19 cellular contexts compared by ENCODE assay signal in the genomic region with DNA sequence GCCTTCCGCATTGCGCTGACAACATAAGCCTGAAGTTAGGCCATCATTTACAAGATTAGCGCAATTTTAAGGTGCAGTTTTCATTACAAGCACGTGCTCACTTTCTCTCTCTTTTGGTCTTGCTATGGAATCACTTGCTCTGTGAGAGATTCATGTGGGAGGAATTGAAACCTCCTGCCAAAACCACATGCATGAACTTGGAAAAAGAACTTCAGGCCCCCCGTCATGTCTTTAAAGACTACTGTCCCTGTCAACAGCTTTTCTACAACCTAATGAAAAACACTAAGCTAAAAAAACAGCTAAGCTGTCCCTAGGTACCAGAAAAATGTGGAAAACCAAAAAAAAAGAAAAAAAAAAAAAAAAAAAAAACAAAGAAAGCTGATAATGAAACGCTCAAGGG.
DNase-seq lines count a peak whose midpoint lies in the region; ATAC-seq and TF ChIP-seq lines count a peak whose summit lies in the region.
"Had no signal": no experiment of that assay in that cellular context is flagged by ENCODE, and none has a peak within 500 bp of the region (broad histone marks: within the 10 kb centered on the region; RNA-seq: fewer than 3 reads in every experiment).

No MANE protein-coding gene starts in this region.

- H3K27me3 ChIP-seq in left ventricle myocardium inferior (ENCODE audit: low read depth) = no peaks in the 10 kb centered on the region
- H3K27me3 ChIP-seq: BLaER1 treated with 17β-estradiol and CSF1 and Interleukin-3, amounts not matched to agents 10 nM and 100 nM had no signal

- H3K4me3 ChIP-seq in left ventricle myocardium inferior = no peak overlapping the region
- H3K4me3 ChIP-seq: BLaER1 treated with 17β-estradiol and CSF1 and Interleukin-3, amounts not matched to agents 10 nM and 100 nM had no signal

- TF ChIP-seq CTCF in left ventricle myocardium inferior (IDR thresholded peaks at IDR 0.05; ENCODE audit: borderline replicate concordance) = no peak

- intact Hi-C loops in left ventricle myocardium superior (cut with micrococcal nuclease) = no loop called here
- intact Hi-C loops in left ventricle myocardium inferior (cut with micrococcal nuclease) = no loop called here
- intact Hi-C loops in sciatic nerve (cut with DNase I) = no loop called here

- no peaks in the 10 kb centered on the region for H3K4me1 ChIP-seq in left ventricle myocardium inferior

- no peaks in the 10 kb centered on the region for H3K9me3 ChIP-seq in left ventricle myocardium inferior (replicated peaks)
- H3K9me3 ChIP-seq: BLaER1 treated with 17β-estradiol and CSF1 and Interleukin-3, amounts not matched to agents 10 nM and 100 nM had no signal

- peak; percentile 41 for ATAC-seq in left ventricle myocardium superior
- ATAC-seq in sciatic nerve = no peak

- H3K36me3 ChIP-seq in left ventricle myocardium inferior = no peaks in the 10 kb centered on the region
- H3K36me3 ChIP-seq: BLaER1 treated with 17β-estradiol and CSF1 and Interleukin-3, amounts not matched to agents 10 nM and 100 nM had no signal

- no peak overlapping the region for H3K27ac ChIP-seq in left ventricle myocardium inferior (replicated peaks)
- H3K27ac ChIP-seq: BLaER1 treated with 17β-estradiol and CSF1 and Interleukin-3, amounts not matched to agents 10 nM and 100 nM had no signal

- DNase-seq in left ventricle myocardium superior = no peak
- no peak for DNase-seq in left ventricle myocardium inferior
- peak; percentile 11 for DNase-seq in brain pericyte (ENCODE audit: low read depth, low spot score)
- peak; percentile 8 for DNase-seq in myocyte (ENCODE audit: low read depth)
- DNase-seq in NK-92 (lab: John Stamatoyannopoulos, UW; ENCODE audit: unreplicated experiment) = no peak
- no peak for DNase-seq in sciatic nerve (ENCODE audit: low spot score)
- DNase-seq in HT-29 (ENCODE audit: low spot score) = no peak
- no peak for DNase-seq in AML-193 (lab: John Stamatoyannopoulos, UW)
- DNase-seq: CD8-positive, alpha-beta memory T cell; DMS79; H9; Karpas-422; MM.1S; NCI-H1105; NCI-H187; NCI-H345; NCI-H526 treated with DMSO at 0.1 percent for 48 hours; RPMI8226 had no signal

Comparison
In these comparisons a context has a peak if more than half of its experiments do, and no peak if none do; other contexts are left out.
1. DNase-seq: peak in brain pericyte (single experiment) and myocyte (single experiment); none in left ventricle myocardium superior (single experiment), left ventricle myocardium inferior (single experiment), NK-92 (single experiment), sciatic nerve (single experiment), HT-29 (single experiment) and AML-193 (0 of 2).